ENCODE assay signal across 10 cellular contexts in genomic region chr6:11833626-11834592, GRCh38. TPM values are rescaled to one million over a fixed set of nuclear protein-coding genes. Genes with fewer than 3 reads are reported as not detected.
A peak's percentile ranks its signal among the peaks of the same experiment; 100 is the strongest.
DNase-seq lines count a peak whose midpoint lies in the region; ATAC-seq and TF ChIP-seq lines count a peak whose summit lies in the region.
"Had no signal": no experiment of that assay in that cellular context is flagged by ENCODE, and none has a peak within 500 bp of the region (broad histone marks: within the 10 kb centered on the region; RNA-seq: fewer than 3 reads in every experiment).

No MANE protein-coding gene starts in this region.

- DNase-seq in NCI-H1417 (lab: John Stamatoyannopoulos, UW) (peak in 2 of 3 experiments; percentile 4 to 50), NCI-H1417 treated with DMSO at 0.1 percent for 48 hours (lab: John Stamatoyannopoulos, UW) (no peak), glutamatergic neuron (no peak)
- no peak for DNase-seq in activated naive CD4-positive, alpha-beta T cell treated with anti-CD3 and anti-CD28 coated beads, Interleukin-2, amount 10 ng/mL, durations not matched to agents 7 days and 5 days
- DNase-seq in activated CD4-positive, alpha-beta memory T cell treated with anti-CD3 and anti-CD28 coated beads for 36 hours = no peak
- DNase-seq: stimulated activated CD8-positive, alpha-beta memory T cell treated with anti-CD3 and anti-CD28 coated beads, Interleukin-4, amount 100 ng/mL, for 48 hours had no signal

- intact Hi-C loops in activated CD4-positive, alpha-beta memory T cell treated with anti-CD3 and anti-CD28 coated beads for 36 hours (cut with micrococcal nuclease) = no loop called here

- peak overlapping the region; percentile 94 for H3K27ac ChIP-seq in KMS-11
- H3K27ac ChIP-seq: neutrophil had no signal

- no peaks in the 10 kb centered on the region for H3K36me3 ChIP-seq in KMS-11 (ENCODE audit: insufficient read depth)
- H3K36me3 ChIP-seq: neutrophil had no signal

- H4K20me1 ChIP-seq in KMS-11 (ENCODE audit: insufficient read depth) = no peaks in the 10 kb centered on the region

- peak overlapping the region; percentile 75 for H3K27ac Mint-ChIP-seq in stimulated activated memory B cell treated with anti-CD40 and anti-IgM and Interleukin-4, amounts not matched to agents 10 μg/mL and 1 μg/mL and 100 μg/mL, for 72 hours
- no peak overlapping the region for H3K27ac Mint-ChIP-seq in glutamatergic neuron (ENCODE audit: unreplicated experiment)
- no peak overlapping the region for H3K27ac Mint-ChIP-seq in activated naive CD4-positive, alpha-beta T cell treated with anti-CD3 and anti-CD28 coated beads, Interleukin-2, amount 10 ng/mL, durations not matched to agents 7 days and 5 days
- no peak overlapping the region for H3K27ac Mint-ChIP-seq in activated CD4-positive, alpha-beta memory T cell treated with anti-CD3 and anti-CD28 coated beads for 36 hours

- H3K4me3 Mint-ChIP-seq in stimulated activated memory B cell treated with anti-CD40 and anti-IgM and Interleukin-4, amounts not matched to agents 10 μg/mL and 1 μg/mL and 100 μg/mL, for 72 hours = no peak overlapping the region
- H3K4me3 Mint-ChIP-seq in glutamatergic neuron (ENCODE audit: unreplicated experiment) = no peak overlapping the region
- no peak overlapping the region for H3K4me3 Mint-ChIP-seq in activated naive CD4-positive, alpha-beta T cell treated with anti-CD3 and anti-CD28 coated beads, Interleukin-2, amount 10 ng/mL, durations not matched to agents 7 days and 5 days
- H3K4me3 Mint-ChIP-seq in activated CD4-positive, alpha-beta memory T cell treated with anti-CD3 and anti-CD28 coated beads for 36 hours = no peak overlapping the region

- peaks cover 20% of the 10 kb centered on the region; the same call in 1 of the 2 replicates for H3K79me2 ChIP-seq in KMS-11 (ENCODE audit: insufficient read depth, low read depth)

- no peaks in the 10 kb centered on the region for H3K27me3 Mint-ChIP-seq in stimulated activated memory B cell treated with anti-CD40 and anti-IgM and Interleukin-4, amounts not matched to agents 10 μg/mL and 1 μg/mL and 100 μg/mL, for 72 hours
- no peaks in the 10 kb centered on the region for H3K27me3 Mint-ChIP-seq in glutamatergic neuron (ENCODE audit: unreplicated experiment)
- H3K27me3 Mint-ChIP-seq in activated naive CD4-positive, alpha-beta T cell treated with anti-CD3 and anti-CD28 coated beads, Interleukin-2, amount 10 ng/mL, durations not matched to agents 7 days and 5 days = no peaks in the 10 kb centered on the region
- H3K27me3 Mint-ChIP-seq in activated CD4-positive, alpha-beta memory T cell treated with anti-CD3 and anti-CD28 coated beads for 36 hours = peaks cover 3% of the 10 kb centered on the region

- peak; percentile 71 for ATAC-seq in HG02623 (IDR thresholded peaks at IDR 0.05; ENCODE audit: unreplicated experiment)
- ATAC-seq in stimulated activated memory B cell treated with anti-CD40 and anti-IgM and Interleukin-4, amounts not matched to agents 10 μg/mL and 1 μg/mL and 100 μg/mL, for 72 hours = peak; percentile 84

- peaks cover 78% of the 10 kb centered on the region for H3K4me1 ChIP-seq in KMS-11 (ENCODE audit: low read depth, poor library complexity, severe bottlenecking)

- H3K4me2 ChIP-seq in KMS-11 = peak overlapping the region; percentile 89

- peaks cover 8% of the 10 kb centered on the region for H3K36me3 Mint-ChIP-seq in stimulated activated memory B cell treated with anti-CD40 and anti-IgM and Interleukin-4, amounts not matched to agents 10 μg/mL and 1 μg/mL and 100 μg/mL, for 72 hours
- no peaks in the 10 kb centered on the region for H3K36me3 Mint-ChIP-seq in glutamatergic neuron (ENCODE audit: unreplicated experiment)
- no peaks in the 10 kb centered on the region for H3K36me3 Mint-ChIP-seq in activated naive CD4-positive, alpha-beta T cell treated with anti-CD3 and anti-CD28 coated beads, Interleukin-2, amount 10 ng/mL, durations not matched to agents 7 days and 5 days
- peaks cover 2% of the 10 kb centered on the region for H3K36me3 Mint-ChIP-seq in activated CD4-positive, alpha-beta memory T cell treated with anti-CD3 and anti-CD28 coated beads for 36 hours

- peaks cover 46% of the 10 kb centered on the region for H3K4me1 Mint-ChIP-seq in stimulated activated memory B cell treated with anti-CD40 and anti-IgM and Interleukin-4, amounts not matched to agents 10 μg/mL and 1 μg/mL and 100 μg/mL, for 72 hours
- H3K4me1 Mint-ChIP-seq in glutamatergic neuron (ENCODE audit: low read depth, unreplicated experiment) = peaks cover 2% of the 10 kb centered on the region
- H3K4me1 Mint-ChIP-seq in activated naive CD4-positive, alpha-beta T cell treated with anti-CD3 and anti-CD28 coated beads, Interleukin-2, amount 10 ng/mL, durations not matched to agents 7 days and 5 days = no peaks in the 10 kb centered on the region
- H3K4me1 Mint-ChIP-seq in activated CD4-positive, alpha-beta memory T cell treated with anti-CD3 and anti-CD28 coated beads for 36 hours (ENCODE audit: low read depth) = no peaks in the 10 kb centered on the region

- POLR2A ChIA-PET in activated CD4-positive, alpha-beta memory T cell treated with anti-CD3 and anti-CD28 coated beads for 36 hours (lab: Charles Lee) = no interaction called here

- H3K9me3 Mint-ChIP-seq in stimulated activated memory B cell treated with anti-CD40 and anti-IgM and Interleukin-4, amounts not matched to agents 10 μg/mL and 1 μg/mL and 100 μg/mL, for 72 hours = peaks cover 2% of the 10 kb centered on the region
- H3K9me3 Mint-ChIP-seq in glutamatergic neuron (ENCODE audit: unreplicated experiment) = peaks cover 1% of the 10 kb centered on the region
- peaks cover 5% of the 10 kb centered on the region for H3K9me3 Mint-ChIP-seq in activated naive CD4-positive, alpha-beta T cell treated with anti-CD3 and anti-CD28 coated beads, Interleukin-2, amount 10 ng/mL, durations not matched to agents 7 days and 5 days
- H3K9me3 Mint-ChIP-seq in activated CD4-positive, alpha-beta memory T cell treated with anti-CD3 and anti-CD28 coated beads for 36 hours = peaks cover 10% of the 10 kb centered on the region

- H3K4me3 ChIP-seq in KMS-11 (IDR thresholded peaks at IDR 0.05; ENCODE audit: insufficient read depth, low read depth, low read length) = no peak overlapping the region

- CTCF ChIA-PET in activated naive CD4-positive, alpha-beta T cell treated with anti-CD3 and anti-CD28 coated beads, Interleukin-2, amount 10 ng/mL, durations not matched to agents 7 days and 5 days (lab: Charles Lee) = no interaction called here
- CTCF ChIA-PET in activated CD4-positive, alpha-beta memory T cell treated with anti-CD3 and anti-CD28 coated beads for 36 hours (lab: Charles Lee) = no interaction called here

- TF ChIP-seq CTCF in KMS-11 (conservative IDR thresholded peaks at IDR 0.05; ENCODE audit: low read depth, low read length) (no peak; the same call in 1 of the 2 replicates), glutamatergic neuron (IDR thresholded peaks at IDR 0.05; ENCODE audit: partially characterized antibody, unreplicated experiment) (no peak)

- H3K27me3 ChIP-seq in KMS-11 (ENCODE audit: insufficient read depth, low read depth) = no peaks in the 10 kb centered on the region
- H3K27me3 ChIP-seq: neutrophil had no signal

- peak overlapping the region; percentile 72 for H3K9ac ChIP-seq in KMS-11

- no peak overlapping the region for H2AFZ ChIP-seq in KMS-11 (ENCODE audit: low read depth)

RNA-seq across cellular contexts. Expression of gene ADTRP, which starts 55.3 kb away (rescaled TPM):
- not detected for total RNA-seq in glutamatergic neuron (ENCODE audit: unreplicated experiment)
- total RNA-seq in activated CD4-positive, alpha-beta memory T cell treated with anti-CD3 and anti-CD28 coated beads for 36 hours = 10 to 100 TPM; 24.1 to 26.1 TPM

Comparison
In these comparisons a context has a peak if more than half of its experiments do, and no peak if none do; other contexts are left out.
1. DNase-seq: peak in NCI-H1417 (2 of 3); none in NCI-H1417 treated with DMSO at 0.1 percent for 48 hours (single experiment), glutamatergic neuron (single experiment), activated naive CD4-positive, alpha-beta T cell treated with anti-CD3 and anti-CD28 coated beads, Interleukin-2, amount 10 ng/mL, durations not matched to agents 7 days and 5 days (single experiment) and activated CD4-positive, alpha-beta memory T cell treated with anti-CD3 and anti-CD28 coated beads for 36 hours (single experiment).
2. RNA of gene ADTRP, which starts 55.3 kb away (total RNA-seq): 24.1 to 26.1 TPM in activated CD4-positive, alpha-beta memory T cell treated with anti-CD3 and anti-CD28 coated beads for 36 hours; not detected in glutamatergic neuron (single experiment); every median in the first group is over 10 times any median in the second.